8 cellular contexts compared by ENCODE assay signal in genomic region chr16:89257281-89257731, GRCh38. TPM values are rescaled to one million over a fixed set of nuclear protein-coding genes. Genes with fewer than 3 reads are reported as not detected.
DNase-seq lines count a peak whose midpoint lies in the region; ATAC-seq and TF ChIP-seq lines count a peak whose summit lies in the region.

No MANE protein-coding gene starts in this region.

- H3K36me3 Mint-ChIP-seq in chondrocyte (ENCODE audit: low read depth) (no peaks in the 10 kb centered on the region), memory B cell (no peaks in the 10 kb centered on the region)

- no peaks in the 10 kb centered on the region for H3K27me3 ChIP-seq in aorta (ENCODE audit: control insufficient read depth in 1 of 2, insufficient read depth in 2 of 2, low read length in 1 of 2)

- peak overlapping the region; percentile 49 for H3K4me3 Mint-ChIP-seq in chondrocyte (ENCODE audit: unreplicated experiment)
- peak overlapping the region; percentile 41 for H3K4me3 Mint-ChIP-seq in memory B cell

- H3K9me3 Mint-ChIP-seq in chondrocyte (ENCODE audit: low read depth), result no peaks in the 10 kb centered on the region
- H3K9me3 Mint-ChIP-seq in memory B cell, result no peaks in the 10 kb centered on the region

- whole genome bisulfite sequencing in aorta, 2 donors, result 2% methylated on average over 37 to 44 of the region's 44 CpGs

- intact Hi-C loops in Right ventricle myocardium inferior (cut with DNase I), result no loop called here
- intact Hi-C loops in cardiac septum (cut with DNase I), result no loop called here
- intact Hi-C loops in aorta (cut with DNase I), result no loop called here

- H3K4me1 ChIP-seq in aorta (ENCODE audit: control insufficient read depth in 1 of 2, insufficient read depth in 2 of 2, low read length in 2 of 2), result no peaks in the 10 kb centered on the region

- H3K36me3 ChIP-seq in aorta (ENCODE audit: control insufficient read depth in 1 of 2, insufficient read depth in 2 of 2, low read length in 1 of 2), result no peaks in the 10 kb centered on the region

- H3K27me3 Mint-ChIP-seq in chondrocyte (ENCODE audit: low read depth) (no peaks in the 10 kb centered on the region), memory B cell (peaks cover 16% of the 10 kb centered on the region)

- H3K9me3 ChIP-seq in aorta (ENCODE audit: control insufficient read depth, low read length), result peaks cover 2% of the 10 kb centered on the region

- H3K27ac Mint-ChIP-seq in chondrocyte (ENCODE audit: unreplicated experiment) (no peak overlapping the region), memory B cell (peak overlapping the region; percentile 48)

- no peak for TF ChIP-seq CTCF in chondrocyte (IDR thresholded peaks at IDR 0.05)

- H3K4me1 Mint-ChIP-seq in chondrocyte (ENCODE audit: low read depth), result peaks cover 7% of the 10 kb centered on the region
- peaks cover 8% of the 10 kb centered on the region for H3K4me1 Mint-ChIP-seq in memory B cell

- peak; percentile 41 for ATAC-seq in Right ventricle myocardium inferior
- no peak for ATAC-seq in memory B cell (ENCODE audit: low read depth)
- ATAC-seq in aorta (ENCODE audit: low FRiP score), result peak; percentile 15
- ATAC-seq in HG02870 (IDR thresholded peaks at IDR 0.05; ENCODE audit: unreplicated experiment), result no peak
- ATAC-seq in GM21423 (IDR thresholded peaks at IDR 0.05; ENCODE audit: unreplicated experiment), result no peak

- no peak for DNase-seq in Right ventricle myocardium inferior (ENCODE audit: missing footprints)
- DNase-seq in cardiac septum (ENCODE audit: low spot score), result no peak
- DNase-seq in chondrocyte (ENCODE audit: low spot score), result no peak
- DNase-seq in memory B cell (ENCODE audit: low spot score in 2 of 2), result no peak
- peak; percentile 53 to 73 for DNase-seq in aorta
- no peak for DNase-seq in SW 1271 (lab: John Stamatoyannopoulos, UW)

- no peak overlapping the region for H3K4me3 ChIP-seq in aorta (ENCODE audit: low read length in 2 of 2)

- no peak overlapping the region for H3K27ac ChIP-seq in aorta (ENCODE audit: low read depth in 1 of 2, low read length in 2 of 2)

RNA-seq across cellular contexts. Expression of gene ZNF778, which starts 39.8 kb away (rescaled TPM):
- total RNA-seq in Right ventricle myocardium inferior (6.9 TPM), cardiac septum (9.7 TPM), chondrocyte (5.8 to 7.7 TPM (median 6.6 TPM) in 3 replicates), aorta (10 to 100 TPM; 12.7 to 14.9 TPM)
- 1 to 10 TPM; 2.6 to 3.2 TPM for polyA plus RNA-seq in aorta

RNA-seq across cellular contexts. Expression of gene SLC22A31, which starts 57.0 kb away (rescaled TPM):
- not detected for total RNA-seq in Right ventricle myocardium inferior
- not detected for total RNA-seq in cardiac septum
- 0.40 to 0.94 TPM in 2 of 3 replicates, not detected in the other for total RNA-seq in chondrocyte
- 1 to 10 TPM in 1 of 2 donors, not detected in 1; 4.0 TPM for total RNA-seq in aorta
- polyA plus RNA-seq in aorta, result 1 to 10 TPM in 1 of 2 donors, under 1 TPM in 1; 0.75 to 2.9 TPM

Comparison
In these comparisons a context has a peak if more than half of its experiments do, and no peak if none do; other contexts are left out.
1. ATAC-seq: peak in Right ventricle myocardium inferior (single experiment) and aorta (single experiment); none in memory B cell (single experiment), HG02870 (single experiment) and GM21423 (single experiment).
2. DNase-seq: peak in aorta (2 of 2); none in Right ventricle myocardium inferior (single experiment), cardiac septum (single experiment), chondrocyte (single experiment), memory B cell (0 of 2) and SW 1271 (0 of 2).